In genomic region chr7:917255-918117, GRCh38 we compare ENCODE assay signal across 18 cellular contexts. TPM values are rescaled to one million over a fixed set of nuclear protein-coding genes. Genes with fewer than 3 reads are reported as not detected.
DNase-seq lines count a peak whose midpoint lies in the region; ATAC-seq and TF ChIP-seq lines count a peak whose summit lies in the region.
"Had no signal": no experiment of that assay in that cellular context is flagged by ENCODE, and none has a peak within 500 bp of the region (broad histone marks: within the 10 kb centered on the region; RNA-seq: fewer than 3 reads in every experiment).

No MANE protein-coding gene starts in this region.

- H3K9me3 ChIP-seq in sigmoid colon, result no peaks in the 10 kb centered on the region
- H3K9me3 ChIP-seq: uterus had no signal

- no TSS peak for BruUV-seq in Calu3 (replicated peaks; lab: Mats Ljungman, UMichigan)

- H3K27ac Mint-ChIP-seq in Calu3 (ENCODE audit: unreplicated experiment) (peak overlapping the region; percentile 69), WTC11 (no peak overlapping the region)
- H3K27ac Mint-ChIP-seq: activated T-helper 17 cell treated with anti-CD3 and anti-CD28 coated beads, Interleukin-2, amount 50 U/mL, for 72 hours; progenitor cell of endocrine pancreas had no signal

- intact Hi-C loops in Calu3 (cut with micrococcal nuclease; ENCODE audit: unreplicated experiment) (no loop called here), left colon (cut with DNase I, micrococcal nuclease) (no loop called here), sigmoid colon (cut with DNase I) (loop anchor here (5.0 kb wide), 1 partner anchor 35 kb away; the partner anchor contains the start of gene ADAP1)

- CTCF ChIA-PET in Calu3 (lab: Charles Lee) (interaction anchor here (1.0 kb wide), 1 partner anchor 10 kb away, joined by 4 read pairs; no protein-coding TSS in a partner anchor), WTC11 (lab: Charles Lee) (interaction anchor here (1.0 kb wide), 1 partner anchor 76 kb away, joined by 3 read pairs; no protein-coding TSS in a partner anchor)

- H3K36me3 ChIP-seq in sigmoid colon, result peaks cover 0 to 5% (median 0%) of the 10 kb centered on the region in 4 donors
- H3K36me3 ChIP-seq: uterus had no signal

- H3K27me3 ChIP-seq in sigmoid colon, result no peaks in the 10 kb centered on the region
- H3K27me3 ChIP-seq: uterus had no signal

- 60 to 90% methylated on average over 30 to 31 of the region's 33 CpGs for WGBS in sigmoid colon, 2 donors

- H3K4me1 ChIP-seq in sigmoid colon, result peaks cover 0 to 14% (median 10%) of the 10 kb centered on the region in 4 donors

- H3K36me3 Mint-ChIP-seq in Calu3 (ENCODE audit: insufficient read depth, unreplicated experiment) (peaks cover 83% of the 10 kb centered on the region), WTC11 (no peaks in the 10 kb centered on the region)

- POLR2A ChIA-PET in WTC11 (lab: Charles Lee), result no interaction called here

- no peak for TF ChIP-seq POLR2A in sigmoid colon (IDR thresholded peaks at IDR 0.05)

- no peak overlapping the region for H3K4me3 ChIP-seq in sigmoid colon
- H3K4me3 ChIP-seq: skin epidermis, uterus had no signal

- ATAC-seq in WTC11 (no peak), left colon (no peak)
- ATAC-seq: activated T-helper 17 cell treated with anti-CD3 and anti-CD28 coated beads, Interleukin-2, amount 50 U/mL, for 72 hours; HCT116 had no signal

- no peak for TF ChIP-seq CTCF in Calu3 (IDR thresholded peaks at IDR 0.05; ENCODE audit: unreplicated experiment)
- no peak for TF ChIP-seq CTCF in WTC11 (IDR thresholded peaks at IDR 0.05)
- no peak for TF ChIP-seq CTCF in sigmoid colon (IDR thresholded peaks at IDR 0.05)

- no peak for TF ChIP-seq EP300 in sigmoid colon (IDR thresholded peaks at IDR 0.05)

- H3K27ac ChIP-seq in sigmoid colon, result no peak overlapping the region
- H3K27ac ChIP-seq: C4-2B, uterus, VCaP had no signal

- H3K27me3 Mint-ChIP-seq in Calu3 (ENCODE audit: unreplicated experiment) (no peaks in the 10 kb centered on the region), WTC11 (ENCODE audit: low read depth) (no peaks in the 10 kb centered on the region)
- H3K27me3 Mint-ChIP-seq: activated T-helper 17 cell treated with anti-CD3 and anti-CD28 coated beads, Interleukin-2, amount 50 U/mL, for 72 hours; progenitor cell of endocrine pancreas had no signal

- H3K4me3 Mint-ChIP-seq in Calu3 (ENCODE audit: low read depth, unreplicated experiment) (no peak overlapping the region), WTC11 (no peak overlapping the region)
- H3K4me3 Mint-ChIP-seq: activated T-helper 17 cell treated with anti-CD3 and anti-CD28 coated beads, Interleukin-2, amount 50 U/mL, for 72 hours; neural crest cell had no signal

- H3K4me1 Mint-ChIP-seq in Calu3 (ENCODE audit: low read depth, unreplicated experiment), result peaks cover 69% of the 10 kb centered on the region
- H3K4me1 Mint-ChIP-seq in WTC11, result no peaks in the 10 kb centered on the region

- DNase-seq in Calu3 (no peak), WTC11 (ENCODE audit: low spot score) (peak; percentile 8), left colon (peak; percentile 13 to 21), sigmoid colon (peak; percentile 52), DMS153 treated with DMSO at 0.1 percent for 48 hours (lab: John Stamatoyannopoulos, UW; ENCODE audit: unreplicated experiment) (no peak), germinal center (ENCODE audit: low spot score) (no peak), NCI-H2107 treated with DMSO at 0.1 percent for 48 hours (lab: John Stamatoyannopoulos, UW; ENCODE audit: unreplicated experiment) (no peak)
- DNase-seq: IMR-90, NCI-H1930, NCI-H774 had no signal

- H3K9me3 Mint-ChIP-seq in Calu3 (ENCODE audit: low read depth, unreplicated experiment) (no peaks in the 10 kb centered on the region), WTC11 (no peaks in the 10 kb centered on the region)
- H3K9me3 Mint-ChIP-seq: activated T-helper 17 cell treated with anti-CD3 and anti-CD28 coated beads, Interleukin-2, amount 50 U/mL, for 72 hours; neural crest cell had no signal

TF ChIP-seq in WTC11, 78 proteins besides CTCF, POLR2A, EP300 and RAD21 (continues in another document):
- TF ChIP-seq CREB1 (CRISPR knock-in tag; IDR thresholded peaks at IDR 0.05) (no peak), TEAD4 (CRISPR knock-in tag; IDR thresholded peaks at IDR 0.05) (no peak), GTF2I (CRISPR knock-in tag; conservative IDR thresholded peaks at IDR 0.05) (no peak), FOXP1 (CRISPR knock-in tag; IDR thresholded peaks at IDR 0.05; ENCODE audit: borderline replicate concordance) (no peak), GRHL2 (CRISPR knock-in tag; IDR thresholded peaks at IDR 0.05; ENCODE audit: insufficient replicate concordance, severe bottlenecking) (no peak), ZNF281 (CRISPR knock-in tag; IDR thresholded peaks at IDR 0.05) (no peak), ZNF512 (CRISPR knock-in tag; IDR thresholded peaks at IDR 0.05; ENCODE audit: borderline replicate concordance) (no peak)
- TF ChIP-seq, protein P1, sequence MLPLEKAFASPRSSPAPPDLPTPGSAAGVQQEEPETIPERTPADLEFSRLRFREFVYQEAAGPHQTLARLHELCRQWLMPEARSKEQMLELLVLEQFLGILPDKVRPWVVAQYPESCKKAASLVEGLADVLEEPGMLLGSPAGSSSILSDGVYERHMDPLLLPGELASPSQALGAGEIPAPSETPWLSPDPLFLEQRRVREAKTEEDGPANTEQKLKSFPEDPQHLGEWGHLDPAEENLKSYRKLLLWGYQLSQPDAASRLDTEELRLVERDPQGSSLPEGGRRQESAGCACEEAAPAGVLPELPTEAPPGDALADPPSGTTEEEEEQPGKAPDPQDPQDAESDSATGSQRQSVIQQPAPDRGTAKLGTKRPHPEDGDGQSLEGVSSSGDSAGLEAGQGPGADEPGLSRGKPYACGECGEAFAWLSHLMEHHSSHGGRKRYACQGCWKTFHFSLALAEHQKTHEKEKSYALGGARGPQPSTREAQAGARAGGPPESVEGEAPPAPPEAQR (CRISPR knock-in tag; IDR thresholded peaks at IDR 0.05), result no peak
- TF ChIP-seq, protein P2, sequence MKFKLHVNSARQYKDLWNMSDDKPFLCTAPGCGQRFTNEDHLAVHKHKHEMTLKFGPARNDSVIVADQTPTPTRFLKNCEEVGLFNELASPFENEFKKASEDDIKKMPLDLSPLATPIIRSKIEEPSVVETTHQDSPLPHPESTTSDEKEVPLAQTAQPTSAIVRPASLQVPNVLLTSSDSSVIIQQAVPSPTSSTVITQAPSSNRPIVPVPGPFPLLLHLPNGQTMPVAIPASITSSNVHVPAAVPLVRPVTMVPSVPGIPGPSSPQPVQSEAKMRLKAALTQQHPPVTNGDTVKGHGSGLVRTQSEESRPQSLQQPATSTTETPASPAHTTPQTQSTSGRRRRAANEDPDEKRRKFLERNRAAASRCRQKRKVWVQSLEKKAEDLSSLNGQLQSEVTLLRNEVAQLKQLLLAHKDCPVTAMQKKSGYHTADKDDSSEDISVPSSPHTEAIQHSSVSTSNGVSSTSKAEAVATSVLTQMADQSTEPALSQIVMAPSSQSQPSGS (CRISPR knock-in tag; IDR thresholded peaks at IDR 0.05; ENCODE audit: borderline replicate concordance, low read depth), result no peak

RNA-seq across cellular contexts. Expression of gene ADAP1, which starts 37.0 kb away (rescaled TPM):
- 173 and 220 TPM in 2 replicates for total RNA-seq in Calu3 (2022)
- total RNA-seq in WTC11 (2021), result 4.3 to 7.2 TPM (median 4.5 TPM) in 3 replicates
- total RNA-seq in left colon, result 100 to 1,000 TPM; 147 to 166 TPM
- 10 to 100 TPM; 11.4 to 72.6 (median 28.9) TPM for total RNA-seq in sigmoid colon
- polyA plus RNA-seq in sigmoid colon, result 100 to 1,000 TPM in 2 of 3 donors, 10 to 100 TPM in 1; 99.1 to 157 (median 109) TPM

RNA-seq across cellular contexts. Expression of gene GET4, which starts 41.1 kb away (rescaled TPM):
- total RNA-seq in Calu3 (2022) (145 and 167 TPM in 2 replicates), WTC11 (2021) (73.0 to 82.0 TPM (median 73.4 TPM) in 3 replicates), left colon (10 to 100 TPM; 45.1 to 46.0 TPM), sigmoid colon (10 to 100 TPM; 20.3 to 32.4 (median 25.4) TPM)
- 10 to 100 TPM; 25.8 to 51.4 (median 31.2) TPM for polyA plus RNA-seq in sigmoid colon

RNA-seq across cellular contexts. Expression of gene COX19, which starts 57.9 kb away (rescaled TPM):
- 37.4 and 39.1 TPM in 2 replicates for total RNA-seq in Calu3 (2022)
- 10.2 to 13.2 TPM (median 10.4 TPM) in 3 replicates for total RNA-seq in WTC11 (2021)
- 10 to 100 TPM; 13.5 to 15.2 TPM for total RNA-seq in left colon
- 10 to 100 TPM in 1 of 4 donors, 1 to 10 TPM in 3; 8.9 to 12.7 (median 9.3) TPM for total RNA-seq in sigmoid colon
- polyA plus RNA-seq in sigmoid colon, result 10 to 100 TPM in 1 of 3 donors, 1 to 10 TPM in 2; 5.1 to 11.5 (median 6.0) TPM

Comparison
In these comparisons a context has a peak if more than half of its experiments do, and no peak if none do; other contexts are left out.
1. DNase-seq: peak in WTC11 (single experiment), left colon (2 of 2) and sigmoid colon (single experiment); none in Calu3 (single experiment), DMS153 treated with DMSO at 0.1 percent for 48 hours (single experiment), germinal center (single experiment) and NCI-H2107 treated with DMSO at 0.1 percent for 48 hours (single experiment).